In genomic region chr1:63289135-63289534, GRCh38 we compare ENCODE assay signal across 10 cellular contexts. TPM values are rescaled to one million over a fixed set of nuclear protein-coding genes. Genes with fewer than 3 reads are reported as not detected.
"Had no signal": no experiment of that assay in that cellular context is flagged by ENCODE, and none has a peak within 500 bp of the region (broad histone marks: within the 10 kb centered on the region; RNA-seq: fewer than 3 reads in every experiment).

No MANE protein-coding gene starts in this region.

- ATAC-seq: HepG2 had no signal

- H3K4me2 ChIP-seq: KMS-11 had no signal

- H3K4me3 Mint-ChIP-seq: HFFc6, IgD-negative memory B cell had no signal

- H3K27ac Mint-ChIP-seq: HFFc6, IgD-negative memory B cell had no signal

- H3K4me3 ChIP-seq: HAP-1 had no signal

- H3K36me3 ChIP-seq: HAP-1 had no signal

- DNase-seq: GOT3, H7, HFFc6, Karpas-422, KBM-7 had no signal

- H3K27ac ChIP-seq: HL-60, KMS-11 had no signal

RNA-seq across cellular contexts. Expression of gene FOXD3, which starts 33.2 kb away (rescaled TPM):
- total RNA-seq: HepG2, HFFc6 had no signal
- polyA plus RNA-seq: HepG2, IgD-negative memory B cell had no signal
